In the genomic region with DNA sequence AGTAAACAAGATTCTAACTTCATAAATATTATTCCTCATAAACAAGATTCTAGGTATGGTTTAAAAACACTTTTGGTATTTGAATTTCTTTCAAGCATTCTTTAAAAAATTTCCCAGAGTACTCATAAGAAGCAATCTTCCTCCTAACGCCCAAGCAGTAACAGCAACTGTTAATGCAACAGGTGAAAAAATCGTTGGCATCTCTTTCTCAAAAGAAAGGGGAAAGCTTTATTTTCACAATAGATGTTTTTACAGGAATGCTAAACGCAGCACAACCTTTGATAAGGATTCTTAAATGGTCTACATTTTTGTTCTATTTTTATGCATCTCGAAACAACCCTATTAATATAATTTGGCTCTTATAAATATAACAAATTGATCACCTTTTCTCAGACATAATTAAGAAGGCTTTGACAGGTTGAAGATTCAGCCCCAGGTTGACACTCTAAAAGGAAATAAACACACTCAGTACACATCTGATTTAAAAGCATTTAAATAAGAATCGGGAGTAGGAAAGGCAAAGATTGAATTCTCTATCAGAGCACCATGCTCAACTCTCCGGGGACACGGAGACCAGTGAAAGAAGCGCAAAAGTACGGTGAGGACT, we compare ENCODE assay signal across 8 cellular contexts. TPM values are rescaled to one million over a fixed set of nuclear protein-coding genes. Genes with fewer than 3 reads are reported as not detected.
DNase-seq lines count a peak whose midpoint lies in the region; ATAC-seq and TF ChIP-seq lines count a peak whose summit lies in the region.

No MANE protein-coding gene starts in this region.

- peak overlapping the region; percentile 92 for H2AFZ ChIP-seq in PC-3 (ENCODE audit: low read length)

- ATAC-seq in PC-3 = no peak
- no peak for ATAC-seq in GM19035 (IDR thresholded peaks at IDR 0.05; ENCODE audit: unreplicated experiment)
- no peak for ATAC-seq in HG03469 (IDR thresholded peaks at IDR 0.05; ENCODE audit: unreplicated experiment)

- intact Hi-C loops in PC-3 (cut with micrococcal nuclease) = no loop called here

- H3K4me2 ChIP-seq in PC-3 (ENCODE audit: low read length) (peak overlapping the region; percentile 86), skeletal muscle satellite cell (ENCODE audit: low read length) (peak overlapping the region; percentile 86)

- POLR2A ChIA-PET in PC-3 (lab: Charles Lee; ENCODE audit: unreplicated experiment) = no interaction called here

- no peak overlapping the region for H3K27ac ChIP-seq in PC-3 (ENCODE audit: low read length)

- CTCF ChIA-PET in PC-3 (lab: Charles Lee) = no interaction called here

- BruUV-seq in PC-3 (replicated peaks; lab: Mats Ljungman, UMichigan) = no TSS peak

- H3K79me2 ChIP-seq in PC-3 (ENCODE audit: low read length) = peaks cover 38% of the 10 kb centered on the region

- H3K27me3 ChIP-seq in PC-3 (ENCODE audit: low read length) (no peaks in the 10 kb centered on the region), skeletal muscle satellite cell (ENCODE audit: control insufficient read depth, insufficient read depth, low read length) (no peaks in the 10 kb centered on the region)

- DNase-seq in GM12864 (ENCODE audit: low read depth) = no peak
- DNase-seq in PC-3 = no peak
- DNase-seq in foreskin fibroblast = no peak
- DNase-seq in NCI-H2029 treated with DMSO at 0.1 percent for 48 hours (lab: John Stamatoyannopoulos, UW) = no peak
- no peak for DNase-seq in DMS153 (lab: John Stamatoyannopoulos, UW)

- H4K20me1 ChIP-seq in PC-3 (ENCODE audit: low read length) = no peaks in the 10 kb centered on the region

- H3K9me3 ChIP-seq in PC-3 (ENCODE audit: low read length) = no peaks in the 10 kb centered on the region
- H3K9me3 ChIP-seq in skeletal muscle satellite cell (replicated peaks; ENCODE audit: low read length) = no peaks in the 10 kb centered on the region

- H3K4me1 ChIP-seq in PC-3 (ENCODE audit: insufficient read depth, low read length) = peaks cover 30% of the 10 kb centered on the region
- peaks cover 35% of the 10 kb centered on the region for H3K4me1 ChIP-seq in skeletal muscle satellite cell (ENCODE audit: control insufficient read depth, insufficient read depth, low read length)

- H3K36me3 ChIP-seq in PC-3 (ENCODE audit: low read depth, low read length) (peaks cover 7% of the 10 kb centered on the region; the same call in 1 of the 2 replicates), skeletal muscle satellite cell (ENCODE audit: insufficient read depth, low read length) (no peaks in the 10 kb centered on the region)

- no peak for TF ChIP-seq CTCF in GM12864 (IDR thresholded peaks at IDR 0.05; ENCODE audit: low read depth, low read length, missing control alignments)
- TF ChIP-seq CTCF in PC-3 (conservative IDR thresholded peaks at IDR 0.05; ENCODE audit: low read depth, low read length) = no peak
- TF ChIP-seq CTCF in foreskin fibroblast (IDR thresholded peaks at IDR 0.05; ENCODE audit: low read depth, low read length) = no peak

- H3K4me3 ChIP-seq in GM12864 (ENCODE audit: low read depth, low read length) (peak overlapping the region; percentile 94), PC-3 (ENCODE audit: low read length) (peak overlapping the region; percentile 80), foreskin fibroblast (ENCODE audit: low read depth in 1 of 2, low read length in 2 of 2) (peak overlapping the region; percentile 78 to 87), skeletal muscle satellite cell (ENCODE audit: low read length) (peak overlapping the region; percentile 92)

- H3K9ac ChIP-seq in PC-3 (ENCODE audit: low read length) (peak overlapping the region; percentile 87), skeletal muscle satellite cell (ENCODE audit: low read depth, low read length) (peak overlapping the region; percentile 95)

- no peaks in the 10 kb centered on the region for H3K9me2 ChIP-seq in PC-3 (replicated peaks; ENCODE audit: low read length)

- H3F3A ChIP-seq in PC-3 (ENCODE audit: low read length, unreplicated experiment) = no peaks in the 10 kb centered on the region

RNA-seq across cellular contexts. Expression of gene AHI1, which starts 0.6 kb away (rescaled TPM):
- 5.8 and 8.9 TPM in 2 replicates for total RNA-seq in PC-3 (2014; rRNA removed)
- total RNA-seq in skeletal muscle satellite cell (2012; rRNA removed) = 16.2 and 17.9 TPM in 2 replicates
